In the genomic region with DNA sequence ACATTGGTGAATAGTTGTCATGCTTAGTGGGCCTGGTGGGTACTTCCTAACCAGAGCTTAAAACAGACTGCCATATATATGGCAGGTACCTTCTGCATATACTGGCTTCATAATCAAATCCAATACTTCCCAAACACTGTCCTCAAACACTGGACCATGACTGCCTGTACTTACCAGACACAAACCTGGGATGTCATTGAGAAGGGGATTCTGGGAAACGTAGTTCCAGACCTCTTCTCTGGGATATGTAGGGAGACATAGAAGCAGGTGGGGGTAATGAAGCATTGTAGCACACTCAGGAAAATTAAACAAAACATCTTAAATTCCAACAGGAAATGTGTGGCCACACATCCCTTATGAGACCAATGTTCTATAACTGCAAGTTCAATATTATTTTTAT, we compare ENCODE assay signal across 38 cellular contexts.
"Had no signal": no experiment of that assay in that cellular context is flagged by ENCODE, and none has a peak within 500 bp of the region (broad histone marks: within the 10 kb centered on the region; RNA-seq: fewer than 3 reads in every experiment).

No MANE protein-coding gene starts in this region.

- H3K9me3 Mint-ChIP-seq: activated CD4-positive, alpha-beta memory T cell treated with anti-CD3 and anti-CD28 coated beads for 36 hours; activated CD4-positive, alpha-beta T cell treated with anti-CD3 and anti-CD28 coated beads, Interleukin-2, amount 10 ng/mL, durations not matched to agents 24 days and 14 days; activated naive CD4-positive, alpha-beta T cell treated with anti-CD3 and anti-CD28 coated beads for 36 hours; activated naive CD4-positive, alpha-beta T cell treated with anti-CD3 and anti-CD28 coated beads, Interleukin-2, amount 50 U/mL, for 24 hours; activated naive CD8-positive, alpha-beta T cell treated with anti-CD3 and anti-CD28 coated beads for 36 hours; activated naive CD8-positive, alpha-beta T cell treated with anti-CD3 and anti-CD28 coated beads, Interleukin-2, amount 50 U/mL, for 24 hours; activated T-helper 1 cell treated with anti-CD3 and anti-CD28 coated beads, Interleukin-12 subunit alpha, Interleukin-12 subunit beta, Interleukin-2, Interleukin-4 antibody, amounts not matched to agents 30 ng/mL and 10 ng/mL and 1 ng/mL, durations not matched to agents 14 hours and 24 hours and 36 hours; activated T-helper 2 cell treated with anti-CD3 and anti-CD28 coated beads, Interferon-gamma antibody, Interleukin-2, Interleukin-4, amounts not matched to agents 10 μg/mL and 5 μg/mL and 100 μg/mL, durations not matched to agents 14 hours and 24 hours and 36 hours; T-helper 2 cell treated with Interferon-gamma antibody and Interleukin-4, amounts not matched to agents 5 μg/mL and 100 μg/mL, for 36 hours had no signal

- H3K4me3 ChIP-seq: adrenal gland, ascending aorta, breast epithelium, cardiac muscle cell, colonic mucosa, esophagus squamous epithelium, gastroesophageal sphincter had no signal

- H3K36me3 ChIP-seq: adrenal gland, ascending aorta, breast epithelium, cardiac muscle cell, colonic mucosa, esophagus squamous epithelium, gastroesophageal sphincter, WERI-Rb-1 had no signal

- H3K27me3 Mint-ChIP-seq: activated CD4-positive, alpha-beta memory T cell treated with anti-CD3 and anti-CD28 coated beads for 36 hours; activated CD4-positive, alpha-beta T cell treated with anti-CD3 and anti-CD28 coated beads for 36 hours; activated CD4-positive, alpha-beta T cell treated with anti-CD3 and anti-CD28 coated beads, Interleukin-2, amount 10 ng/mL, durations not matched to agents 24 days and 14 days; activated CD8-positive, alpha-beta memory T cell treated with anti-CD3 and anti-CD28 coated beads, Interleukin-2, amount 10 ng/mL, durations not matched to agents 7 days and 5 days; activated naive CD4-positive, alpha-beta T cell treated with anti-CD3 and anti-CD28 coated beads, Interleukin-2, amount 50 U/mL, for 24 hours; activated naive CD8-positive, alpha-beta T cell treated with anti-CD3 and anti-CD28 coated beads for 36 hours; activated naive CD8-positive, alpha-beta T cell treated with anti-CD3 and anti-CD28 coated beads, Interleukin-2, amount 50 U/mL, for 24 hours; T-helper 17 cell had no signal

- DNase-seq: activated CD4-positive, alpha-beta memory T cell treated with anti-CD3 and anti-CD28 coated beads for 36 hours; activated CD4-positive, alpha-beta T cell treated with anti-CD3 and anti-CD28 coated beads for 36 hours; activated CD4-positive, alpha-beta T cell treated with anti-CD3 and anti-CD28 coated beads, Interleukin-2, amount 10 ng/mL, durations not matched to agents 24 days and 14 days; activated CD4-positive, CD25-positive, alpha-beta regulatory T cell; activated CD4-positive, CD25-positive, alpha-beta regulatory T cell treated with anti-CD3 and anti-CD28 coated beads, Interleukin-2, amount 50 U/mL, for 72 hours; activated CD8-positive, alpha-beta memory T cell treated with anti-CD3 and anti-CD28 coated beads, Interleukin-2, amount 10 ng/mL, durations not matched to agents 7 days and 5 days; activated CD8-positive, alpha-beta memory T cell treated with anti-CD3 and anti-CD28 coated beads, Interleukin-2, amount 50 U/mL, for 4 hours; activated CD8-positive, alpha-beta T cell treated with anti-CD3 and anti-CD28 coated beads, Interleukin-2, amount 10 ng/mL, durations not matched to agents 7 days and 5 days; activated effector memory CD4-positive, alpha-beta T cell treated with anti-CD3 and anti-CD28 coated beads, Interleukin-2, amount 50 U/mL, for 16 hours; activated naive CD4-positive, alpha-beta T cell treated with anti-CD3 and anti-CD28 coated beads for 36 hours; activated naive CD8-positive, alpha-beta T cell treated with anti-CD3 and anti-CD28 coated beads for 36 hours; activated naive CD8-positive, alpha-beta T cell treated with anti-CD3 and anti-CD28 coated beads, Interleukin-2, amount 50 U/mL, for 24 hours; activated T-cell treated with anti-CD3 and anti-CD28 coated beads, Interleukin-2, amount 50 U/mL, for 1 hour; activated T-cell treated with anti-CD3 and anti-CD28 coated beads, Interleukin-2, amount 50 U/mL, for 48 hours; adrenal gland; amygdala; central memory CD4-positive, alpha-beta T cell; cerebellar nuclear complex; colonic mucosa; effector CD8-positive, alpha-beta T cell; esophagus squamous epithelium; foreskin melanocyte; T-helper 1 cell; T-helper 17 cell; T1000; WERI-Rb-1 had no signal

- FAIRE-seq: endometrium, endothelial cell of umbilical vein had no signal

- H3K4me1 ChIP-seq: adrenal gland, ascending aorta, breast epithelium, colonic mucosa had no signal

- H3K9me3 ChIP-seq: adrenal gland, ascending aorta, breast epithelium, colonic mucosa, esophagus squamous epithelium, gastroesophageal sphincter had no signal

- H3K27ac ChIP-seq: adrenal gland, ascending aorta, cardiac muscle cell, colonic mucosa, epithelial cell of prostate, esophagus squamous epithelium, gastroesophageal sphincter, WERI-Rb-1 had no signal

- H3K36me3 Mint-ChIP-seq: activated CD4-positive, alpha-beta memory T cell treated with anti-CD3 and anti-CD28 coated beads for 36 hours; activated CD8-positive, alpha-beta memory T cell treated with anti-CD3 and anti-CD28 coated beads, Interleukin-2, amount 10 ng/mL, durations not matched to agents 7 days and 5 days; activated naive CD4-positive, alpha-beta T cell treated with anti-CD3 and anti-CD28 coated beads, Interleukin-2, amount 50 U/mL, for 24 hours; activated naive CD8-positive, alpha-beta T cell treated with anti-CD3 and anti-CD28 coated beads for 36 hours; brain had no signal

- ATAC-seq: activated CD4-positive, alpha-beta T cell treated with anti-CD3 and anti-CD28 coated beads for 36 hours; activated CD8-positive, alpha-beta memory T cell treated with anti-CD3 and anti-CD28 coated beads, Interleukin-2, amount 10 ng/mL, durations not matched to agents 7 days and 5 days; activated CD8-positive, alpha-beta T cell treated with anti-CD3 and anti-CD28 coated beads, Interleukin-2, amount 10 ng/mL, durations not matched to agents 7 days and 5 days; activated naive CD8-positive, alpha-beta T cell treated with anti-CD3 and anti-CD28 coated beads, Interleukin-2, amount 50 U/mL, for 24 hours; gastroesophageal sphincter; T-helper 17 cell had no signal

- H3K4me1 Mint-ChIP-seq: activated CD4-positive, alpha-beta T cell treated with anti-CD3 and anti-CD28 coated beads for 36 hours; activated CD4-positive, alpha-beta T cell treated with anti-CD3 and anti-CD28 coated beads, Interleukin-2, amount 10 ng/mL, durations not matched to agents 24 days and 14 days; activated CD8-positive, alpha-beta memory T cell treated with anti-CD3 and anti-CD28 coated beads, Interleukin-2, amount 10 ng/mL, durations not matched to agents 7 days and 5 days; activated naive CD4-positive, alpha-beta T cell treated with anti-CD3 and anti-CD28 coated beads, Interleukin-2, amount 50 U/mL, for 24 hours; activated naive CD8-positive, alpha-beta T cell treated with anti-CD3 and anti-CD28 coated beads for 36 hours; activated naive CD8-positive, alpha-beta T cell treated with anti-CD3 and anti-CD28 coated beads, Interleukin-2, amount 50 U/mL, for 24 hours; T-helper 17 cell had no signal

- H3K27ac Mint-ChIP-seq: activated CD4-positive, alpha-beta memory T cell treated with anti-CD3 and anti-CD28 coated beads for 36 hours; activated CD4-positive, alpha-beta T cell treated with anti-CD3 and anti-CD28 coated beads for 36 hours; activated CD4-positive, alpha-beta T cell treated with anti-CD3 and anti-CD28 coated beads, Interleukin-2, amount 10 ng/mL, durations not matched to agents 24 days and 14 days; activated CD8-positive, alpha-beta memory T cell treated with anti-CD3 and anti-CD28 coated beads, Interleukin-2, amount 10 ng/mL, durations not matched to agents 7 days and 5 days; activated CD8-positive, alpha-beta T cell treated with anti-CD3 and anti-CD28 coated beads, Interleukin-2, amount 10 ng/mL, durations not matched to agents 7 days and 5 days; activated naive CD4-positive, alpha-beta T cell treated with anti-CD3 and anti-CD28 coated beads for 36 hours; activated naive CD4-positive, alpha-beta T cell treated with anti-CD3 and anti-CD28 coated beads, Interleukin-2, amount 50 U/mL, for 24 hours; activated naive CD8-positive, alpha-beta T cell treated with anti-CD3 and anti-CD28 coated beads for 36 hours; activated naive CD8-positive, alpha-beta T cell treated with anti-CD3 and anti-CD28 coated beads, Interleukin-2, amount 50 U/mL, for 24 hours; activated T-helper 1 cell treated with anti-CD3 and anti-CD28 coated beads, Interleukin-12 subunit alpha, Interleukin-12 subunit beta, Interleukin-2, Interleukin-4 antibody, amounts not matched to agents 30 ng/mL and 10 ng/mL and 1 ng/mL, durations not matched to agents 14 hours and 24 hours and 36 hours; activated T-helper 2 cell treated with anti-CD3 and anti-CD28 coated beads, Interferon-gamma antibody, Interleukin-2, Interleukin-4, amounts not matched to agents 10 μg/mL and 5 μg/mL and 100 μg/mL, durations not matched to agents 14 hours and 24 hours and 36 hours; T-helper 17 cell; T-helper 2 cell treated with Interferon-gamma antibody and Interleukin-4, amounts not matched to agents 5 μg/mL and 100 μg/mL, for 36 hours had no signal

- H3K4me3 Mint-ChIP-seq: activated CD4-positive, alpha-beta memory T cell treated with anti-CD3 and anti-CD28 coated beads for 36 hours; activated CD4-positive, alpha-beta T cell treated with anti-CD3 and anti-CD28 coated beads for 36 hours; activated CD4-positive, alpha-beta T cell treated with anti-CD3 and anti-CD28 coated beads, Interleukin-2, amount 10 ng/mL, durations not matched to agents 24 days and 14 days; activated CD8-positive, alpha-beta memory T cell treated with anti-CD3 and anti-CD28 coated beads, Interleukin-2, amount 10 ng/mL, durations not matched to agents 7 days and 5 days; activated CD8-positive, alpha-beta T cell treated with anti-CD3 and anti-CD28 coated beads, Interleukin-2, amount 10 ng/mL, durations not matched to agents 7 days and 5 days; activated naive CD4-positive, alpha-beta T cell treated with anti-CD3 and anti-CD28 coated beads for 36 hours; activated naive CD4-positive, alpha-beta T cell treated with anti-CD3 and anti-CD28 coated beads, Interleukin-2, amount 50 U/mL, for 24 hours; activated naive CD8-positive, alpha-beta T cell treated with anti-CD3 and anti-CD28 coated beads for 36 hours; activated naive CD8-positive, alpha-beta T cell treated with anti-CD3 and anti-CD28 coated beads, Interleukin-2, amount 50 U/mL, for 24 hours; activated T-helper 1 cell treated with anti-CD3 and anti-CD28 coated beads, Interleukin-12 subunit alpha, Interleukin-12 subunit beta, Interleukin-2, Interleukin-4 antibody, amounts not matched to agents 30 ng/mL and 10 ng/mL and 1 ng/mL, durations not matched to agents 14 hours and 24 hours and 36 hours; brain; T-helper 17 cell; T-helper 2 cell treated with Interferon-gamma antibody and Interleukin-4, amounts not matched to agents 5 μg/mL and 100 μg/mL, for 36 hours had no signal

- H3K27me3 ChIP-seq: adrenal gland, ascending aorta, breast epithelium, cardiac muscle cell, colonic mucosa, esophagus squamous epithelium, gastroesophageal sphincter had no signal
